ENCODE assay signal across 9 cellular contexts in the genomic region with DNA sequence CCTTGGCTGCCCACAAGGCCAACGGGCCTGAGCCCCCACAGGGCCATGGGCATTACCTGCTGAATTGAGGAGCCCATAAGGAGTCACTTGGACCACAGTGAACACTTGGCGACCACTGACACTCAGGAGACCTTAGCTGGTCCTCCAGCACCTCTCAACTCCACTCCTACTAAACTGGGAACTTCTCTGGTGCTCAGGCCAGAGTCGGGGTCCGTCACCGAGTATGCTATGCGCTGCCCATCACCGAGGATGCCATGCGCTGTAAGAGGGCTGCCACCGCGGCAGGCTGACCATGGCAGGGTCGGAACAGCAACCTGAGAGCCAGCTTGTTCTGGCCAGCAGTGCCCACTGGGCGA. TPM values are rescaled to one million over a fixed set of nuclear protein-coding genes. Genes with fewer than 3 reads are reported as not detected.
DNase-seq lines count a peak whose midpoint lies in the region; ATAC-seq lines count a peak whose summit lies in the region.
"Had no signal": no experiment of that assay in that cellular context is flagged by ENCODE, and none has a peak within 500 bp of the region (broad histone marks: within the 10 kb centered on the region; RNA-seq: fewer than 3 reads in every experiment).

No MANE protein-coding gene starts in this region.

- H3K4me1 Mint-ChIP-seq in activated T-cell treated with anti-CD3 and anti-CD28 coated beads, Interleukin-2, amount 50 U/mL, for 4 hours (ENCODE audit: low read depth) = peaks cover 52% of the 10 kb centered on the region
- peaks cover 59% of the 10 kb centered on the region for H3K4me1 Mint-ChIP-seq in stimulated activated naive CD8-positive, alpha-beta T cell treated with anti-CD3 and anti-CD28 coated beads, Interleukin-15, Interleukin-2, amounts not matched to agents 100 ng/mL and 50 ng/mL, for 24 hours (ENCODE audit: low read depth)

- H3K36me3 ChIP-seq in HUES6 (ENCODE audit: control insufficient read depth, insufficient read depth, low read length) (peaks cover 36% of the 10 kb centered on the region), iPS-20b (ENCODE audit: insufficient read depth, low read depth, low read length) (peaks cover 23% of the 10 kb centered on the region)

- no peak for DNase-seq in activated T-cell treated with anti-CD3 and anti-CD28 coated beads, Interleukin-2, amount 50 U/mL, for 4 hours
- DNase-seq in NCI-H345 (lab: John Stamatoyannopoulos, UW) (no peak), D341Med (ENCODE audit: low spot score) (no peak)
- DNase-seq in activated CD4-positive, alpha-beta T cell treated with anti-CD3 and anti-CD28 coated beads for 4 hours = no peak

- peak overlapping the region; percentile 84 for H3K9ac ChIP-seq in HUES6 (ENCODE audit: low read length)
- peak overlapping the region; percentile 82; the same call in 1 of the 2 replicates for H3K9ac ChIP-seq in iPS-20b (ENCODE audit: low read depth, low read length)

- H3K27ac ChIP-seq in HUES6 (ENCODE audit: low read depth, low read length) = peak overlapping the region; percentile 85
- peak overlapping the region; percentile 3 for H3K27ac ChIP-seq in iPS-20b (ENCODE audit: low read length)

- H3K4me1 ChIP-seq in HUES6 (ENCODE audit: control insufficient read depth, insufficient read depth, low read length) (peaks cover 34% of the 10 kb centered on the region), iPS-20b (ENCODE audit: insufficient read depth, low read length) (peaks cover 21% of the 10 kb centered on the region)

- H3K4me3 ChIP-seq in HUES6 (ENCODE audit: low read depth, low read length) (peak overlapping the region; percentile 80), iPS-20b (ENCODE audit: low read length) (peak overlapping the region; percentile 85; the same call in 1 of the 2 replicates)

- H3K27me3 ChIP-seq in HUES6 (ENCODE audit: control insufficient read depth, insufficient read depth, low read length) (no peaks in the 10 kb centered on the region), iPS-20b (ENCODE audit: insufficient read depth, low read length) (peaks cover 37% of the 10 kb centered on the region; the same call in 1 of the 2 replicates)

- H3K27me3 Mint-ChIP-seq in activated T-cell treated with anti-CD3 and anti-CD28 coated beads, Interleukin-2, amount 50 U/mL, for 4 hours (ENCODE audit: low read depth) = peaks cover 3% of the 10 kb centered on the region
- H3K27me3 Mint-ChIP-seq in stimulated activated naive CD8-positive, alpha-beta T cell treated with anti-CD3 and anti-CD28 coated beads, Interleukin-15, Interleukin-2, amounts not matched to agents 100 ng/mL and 50 ng/mL, for 24 hours = no peaks in the 10 kb centered on the region

- H3K27ac Mint-ChIP-seq in stimulated activated naive CD8-positive, alpha-beta T cell treated with anti-CD3 and anti-CD28 coated beads, Interleukin-15, Interleukin-2, amounts not matched to agents 100 ng/mL and 50 ng/mL, for 24 hours = peak overlapping the region; percentile 90

- peak overlapping the region; percentile 74 for H3K4me3 Mint-ChIP-seq in activated T-cell treated with anti-CD3 and anti-CD28 coated beads, Interleukin-2, amount 50 U/mL, for 4 hours
- peak overlapping the region; percentile 71 for H3K4me3 Mint-ChIP-seq in stimulated activated naive CD8-positive, alpha-beta T cell treated with anti-CD3 and anti-CD28 coated beads, Interleukin-15, Interleukin-2, amounts not matched to agents 100 ng/mL and 50 ng/mL, for 24 hours

- H3K9me3 Mint-ChIP-seq in activated T-cell treated with anti-CD3 and anti-CD28 coated beads, Interleukin-2, amount 50 U/mL, for 4 hours = no peaks in the 10 kb centered on the region
- no peaks in the 10 kb centered on the region for H3K9me3 Mint-ChIP-seq in stimulated activated naive CD8-positive, alpha-beta T cell treated with anti-CD3 and anti-CD28 coated beads, Interleukin-15, Interleukin-2, amounts not matched to agents 100 ng/mL and 50 ng/mL, for 24 hours

- H3K36me3 Mint-ChIP-seq in activated T-cell treated with anti-CD3 and anti-CD28 coated beads, Interleukin-2, amount 50 U/mL, for 4 hours (ENCODE audit: insufficient read depth) = peaks cover 11% of the 10 kb centered on the region
- H3K36me3 Mint-ChIP-seq in stimulated activated naive CD8-positive, alpha-beta T cell treated with anti-CD3 and anti-CD28 coated beads, Interleukin-15, Interleukin-2, amounts not matched to agents 100 ng/mL and 50 ng/mL, for 24 hours (ENCODE audit: low read depth) = peaks cover 16% of the 10 kb centered on the region

- no peak for ATAC-seq in activated T-cell treated with anti-CD3 and anti-CD28 coated beads, Interleukin-2, amount 50 U/mL, for 4 hours
- ATAC-seq in HG02642 (IDR thresholded peaks at IDR 0.05; ENCODE audit: poor library complexity, unreplicated experiment) = no peak

- H3K9me3 ChIP-seq in HUES6 (ENCODE audit: control insufficient read depth, insufficient read depth, low read depth, low read length) (no peaks in the 10 kb centered on the region), iPS-20b (ENCODE audit: insufficient read depth, low read depth, low read length) (no peaks in the 10 kb centered on the region)

RNA-seq across cellular contexts. Expression of gene SQSTM1, which starts 0.6 kb away (rescaled TPM):
- 100 to 1,000 TPM; 109 to 141 (median 111) TPM for total RNA-seq in activated T-cell treated with anti-CD3 and anti-CD28 coated beads, Interleukin-2, amount 50 U/mL, for 4 hours

RNA-seq across cellular contexts. Expression of gene MGAT4B, which starts 13.4 kb away (rescaled TPM):
- total RNA-seq in activated T-cell treated with anti-CD3 and anti-CD28 coated beads, Interleukin-2, amount 50 U/mL, for 4 hours = 10 to 100 TPM; 43.6 to 63.7 (median 54.5) TPM

RNA-seq across cellular contexts. Expression of gene LTC4S, which starts 26.3 kb away (rescaled TPM):
- total RNA-seq in activated T-cell treated with anti-CD3 and anti-CD28 coated beads, Interleukin-2, amount 50 U/mL, for 4 hours = 1 to 10 TPM in 1 of 3 donors, under 1 TPM in 2; 0.37 to 2.3 (median 0.61) TPM
- total RNA-seq: RPMI7951 had no signal

RNA-seq across cellular contexts. Expression of gene MRNIP, which starts 38.5 kb away (rescaled TPM):
- total RNA-seq in activated T-cell treated with anti-CD3 and anti-CD28 coated beads, Interleukin-2, amount 50 U/mL, for 4 hours = 10 to 100 TPM; 14.9 to 16.1 (median 16.0) TPM
